Comparison of ENCODE assay signal across 8 cellular contexts in genomic region chr1:207963429-207964194, GRCh38. TPM values are rescaled to one million over a fixed set of nuclear protein-coding genes. Genes with fewer than 3 reads are reported as not detected.
DNase-seq lines count a peak whose midpoint lies in the region; ATAC-seq and TF ChIP-seq lines count a peak whose summit lies in the region.

No MANE protein-coding gene starts in this region.

- H3K4me3 ChIP-seq in GM12875 (ENCODE audit: low read depth, low read length), result peak overlapping the region; percentile 67
- H3K4me3 ChIP-seq in left ventricle myocardium inferior, result peak overlapping the region; percentile 71
- peak overlapping the region; percentile 78 for H3K4me3 ChIP-seq in psoas muscle
- peak overlapping the region; percentile 46 for H3K4me3 ChIP-seq in urinary bladder (ENCODE audit: low read depth, low read length)

- intact Hi-C loops in left ventricle myocardium inferior (cut with micrococcal nuclease), result loop anchor here (5.0 kb wide), 1 partner anchor 71 kb away; no protein-coding TSS in a partner anchor
- intact Hi-C loops in psoas muscle (cut with DNase I), result loop anchor here (1.0 to 2.0 kb wide), 6 partner anchors 66 to 139 kb away; no protein-coding TSS in a partner anchor

- WGBS in psoas muscle, 3 donors, result 0 to 1% (median 1%) methylated on average over 54 to 58 of the region's 58 CpGs
- WGBS in urinary bladder, result 2% methylated on average over 58 of the region's 58 CpGs

- H3K27me3 ChIP-seq in left ventricle myocardium inferior (ENCODE audit: low read depth) (no peaks in the 10 kb centered on the region), psoas muscle (ENCODE audit: insufficient read depth in 3 of 3, low read length in 2 of 3) (no peaks in the 10 kb centered on the region)

- H3K4me1 ChIP-seq in left ventricle myocardium inferior (peaks cover 61% of the 10 kb centered on the region), psoas muscle (peaks cover 35% of the 10 kb centered on the region), urinary bladder (ENCODE audit: insufficient read depth) (no peaks in the 10 kb centered on the region)

- H3K36me3 ChIP-seq in left ventricle myocardium inferior, result no peaks in the 10 kb centered on the region
- H3K36me3 ChIP-seq in psoas muscle (ENCODE audit: insufficient read depth in 1 of 2, low read depth in 1 of 2), result no peaks in the 10 kb centered on the region
- H3K36me3 ChIP-seq in urinary bladder (ENCODE audit: insufficient read depth), result no peaks in the 10 kb centered on the region

- H3K27ac ChIP-seq in left ventricle myocardium inferior (replicated peaks) (peak overlapping the region; percentile 100), psoas muscle (peak overlapping the region; percentile 94), urinary bladder (ENCODE audit: low read depth) (peak overlapping the region; percentile 91)

- H3K9me3 ChIP-seq in left ventricle myocardium inferior (replicated peaks) (no peaks in the 10 kb centered on the region), psoas muscle (no peaks in the 10 kb centered on the region)

- DNase-seq in NCI-H1105 (lab: John Stamatoyannopoulos, UW) (peak; percentile 80), T-helper 1 cell (peak; percentile 70 to 83 (median 77)), amniotic stem cell (lab: John Stamatoyannopoulos, UW) (peak; percentile 45), left ventricle myocardium inferior (peak; percentile 90), psoas muscle (peak; percentile 92 to 95)

- TF ChIP-seq CTCF in GM12875 (IDR thresholded peaks at IDR 0.05; ENCODE audit: borderline replicate concordance, insufficient read depth, low read depth, low read length) (peak; percentile 99), left ventricle myocardium inferior (IDR thresholded peaks at IDR 0.05; ENCODE audit: borderline replicate concordance) (peak; percentile 100), psoas muscle (IDR thresholded peaks at IDR 0.05) (peak; percentile 100)

- ATAC-seq in HG02642 (IDR thresholded peaks at IDR 0.05; ENCODE audit: poor library complexity, unreplicated experiment) (peak; percentile 89), psoas muscle (peak; percentile 81 to 88 (median 84))

RNA-seq across cellular contexts. Expression of gene CD34, which starts 52.7 kb away (rescaled TPM):
- total RNA-seq in left ventricle myocardium inferior (69.6 TPM), psoas muscle (10 to 100 TPM; 15.7 to 61.1 (median 20.9) TPM), urinary bladder (42.5 TPM)
- polyA plus RNA-seq in psoas muscle (10 to 100 TPM; 14.4 to 25.0 (median 21.1) TPM), urinary bladder (83.2 TPM)

Comparison
In these comparisons a context has a peak if more than half of its experiments do, and no peak if none do; other contexts are left out.
1. Peak in every context shown above with its lines: DNase-seq, ATAC-seq, H3K4me3 ChIP-seq and H3K27ac ChIP-seq.